21 cellular contexts compared by ENCODE assay signal in genomic region chr6:4212588-4212987, GRCh38.
DNase-seq lines count a peak whose midpoint lies in the region; ATAC-seq and TF ChIP-seq lines count a peak whose summit lies in the region.
"Had no signal": no experiment of that assay in that cellular context is flagged by ENCODE, and none has a peak within 500 bp of the region (broad histone marks: within the 10 kb centered on the region; RNA-seq: fewer than 3 reads in every experiment).

No MANE protein-coding gene starts in this region.

- H3K4me3 ChIP-seq in right atrium auricular region (no peak overlapping the region), right lobe of liver (no peak overlapping the region), upper lobe of right lung (no peak overlapping the region), A673 (ENCODE audit: low read depth, low read length, poor library complexity, severe bottlenecking) (no peak overlapping the region)
- H3K4me3 ChIP-seq: K562, MG63, SJCRH30 had no signal

- POLR2A ChIA-PET in A673 (lab: Charles Lee; ENCODE audit: low non-redundant PET): no interaction called here

- BruUV-seq in A673 (replicated peaks; lab: Mats Ljungman, UMichigan): no TSS peak

- H3K27ac ChIP-seq in right atrium auricular region (no peak overlapping the region), right lobe of liver (peak overlapping the region in 1 of 3 donors; percentile 59), upper lobe of right lung (no peak overlapping the region), A673 (ENCODE audit: low read depth, low read length, poor library complexity, severe bottlenecking) (no peak overlapping the region)
- H3K27ac ChIP-seq: SJCRH30 had no signal

- H3K9me3 ChIP-seq in right atrium auricular region (no peaks in the 10 kb centered on the region), right lobe of liver (no peaks in the 10 kb centered on the region), upper lobe of right lung (no peaks in the 10 kb centered on the region), A673 (ENCODE audit: low read depth, low read length, poor library complexity, severe bottlenecking) (no peaks in the 10 kb centered on the region)
- H3K9me3 ChIP-seq: BE2C, MG63, SJCRH30 had no signal

- WGBS in right lobe of liver (ENCODE audit: insufficient coverage, low coverage, low lambda C conversion rate, missing lambda C conversion rate): 25% methylated on average over 1 of the region's 1 CpG

- H3K27me3 ChIP-seq in right atrium auricular region: no peaks in the 10 kb centered on the region
- no peaks in the 10 kb centered on the region for H3K27me3 ChIP-seq in right lobe of liver
- H3K27me3 ChIP-seq in upper lobe of right lung: no peaks in the 10 kb centered on the region
- no peaks in the 10 kb centered on the region for H3K27me3 ChIP-seq in A673 (replicated peaks; ENCODE audit: insufficient read depth, low read depth, low read length, poor library complexity)
- H3K27me3 ChIP-seq: BE2C, MG63, SJCRH30 had no signal

- DNase-seq in Right ventricle myocardium superior (no peak), right atrium auricular region (ENCODE audit: low spot score) (no peak), left cardiac atrium (no peak), right lobe of liver (peak in 1 of 3 donors; percentile 68), upper lobe of right lung (no peak), NOMO-1 treated with dmso at 0.1 percent for 144 hours (lab: John Stamatoyannopoulos, UW; ENCODE audit: unreplicated experiment) (no peak), A673 (ENCODE audit: low spot score) (no peak)
- DNase-seq: BE2C; EL; GF-D8; MG63; NCI-H1048; NCI-H1436; NCI-H2029; NCI-H2227 treated with DMSO at 0.1 percent for 48 hours; NCI-H510A; NK-92 treated with Interleukin-12 subunit alpha and Interleukin-12 subunit beta, amount 100 ng/mL, for 24 hours; SJCRH30 had no signal

- CTCF ChIA-PET in A673 (lab: Charles Lee): no interaction called here

- ATAC-seq in Right ventricle myocardium superior (ENCODE audit: poor library complexity) (peak; percentile 88), left cardiac atrium (peak; percentile 69 to 90), right lobe of liver (peak; percentile 95 to 98 (median 96)), upper lobe of right lung (peak; percentile 66), GM19324 (IDR thresholded peaks at IDR 0.05; ENCODE audit: low FRiP score, unreplicated experiment) (no peak)
- ATAC-seq: K562, Panc1 had no signal

- TF ChIP-seq POLR2A in right lobe of liver (IDR thresholded peaks at IDR 0.05): no peak

- H3K4me1 ChIP-seq in right atrium auricular region: peaks cover 0 to 17% of the 10 kb centered on the region in 2 donors
- peaks cover 0 to 10% (median 5%) of the 10 kb centered on the region in 4 donors for H3K4me1 ChIP-seq in right lobe of liver
- H3K4me1 ChIP-seq in upper lobe of right lung: no peaks in the 10 kb centered on the region
- no peaks in the 10 kb centered on the region for H3K4me1 ChIP-seq in A673 (ENCODE audit: insufficient read depth, low read length, poor library complexity, severe bottlenecking)
- H3K4me1 ChIP-seq: BE2C, SJCRH30 had no signal

- H3K36me3 ChIP-seq in right atrium auricular region (no peaks in the 10 kb centered on the region), right lobe of liver (no peaks in the 10 kb centered on the region), upper lobe of right lung (no peaks in the 10 kb centered on the region), A673 (ENCODE audit: insufficient read depth, low read length, poor library complexity, severe bottlenecking) (no peaks in the 10 kb centered on the region)
- H3K36me3 ChIP-seq: BE2C, MG63, SJCRH30 had no signal

- TF ChIP-seq CTCF in right atrium auricular region (IDR thresholded peaks at IDR 0.05) (no peak), right lobe of liver (IDR thresholded peaks at IDR 0.05) (no peak), upper lobe of right lung (IDR thresholded peaks at IDR 0.05) (no peak), A673 (conservative IDR thresholded peaks at IDR 0.05; ENCODE audit: low read depth, low read length) (no peak)

- intact Hi-C loops in Right ventricle myocardium superior (cut with DNase I): loop anchor here (5.0 kb wide), 1 partner anchor 160 kb away; no protein-coding TSS in a partner anchor
- intact Hi-C loops in left cardiac atrium (cut with DNase I): no loop called here
- intact Hi-C loops in right lobe of liver (cut with DNase I): no loop called here
- intact Hi-C loops in upper lobe of right lung (cut with DNase I): no loop called here
- intact Hi-C loops in A673 (cut with micrococcal nuclease; ENCODE audit: unreplicated experiment): loop anchor here (5.0 to 10.0 kb wide), 2 partner anchors 155 to 468 kb away; no protein-coding TSS in a partner anchor

Comparison
In these comparisons a context has a peak if more than half of its experiments do, and no peak if none do; other contexts are left out.
1. intact Hi-C loops: an anchor here in Right ventricle myocardium superior (5.0 kb wide) and A673 (5.0 to 10.0 kb wide); none called in left cardiac atrium, right lobe of liver and upper lobe of right lung.